Comparison of ENCODE assay signal across 8 cellular contexts in genomic region chr1:211580303-211580687, GRCh38. TPM values are rescaled to one million over a fixed set of nuclear protein-coding genes. Genes with fewer than 3 reads are reported as not detected.
A peak's percentile ranks its signal among the peaks of the same experiment; 100 is the strongest.
DNase-seq lines count a peak whose midpoint lies in the region; ATAC-seq and TF ChIP-seq lines count a peak whose summit lies in the region.

No MANE protein-coding gene starts in this region.

- peaks cover 9% of the 10 kb centered on the region for H3K36me3 ChIP-seq in MM.1S (replicated peaks; ENCODE audit: insufficient read depth, low read length)
- H3K36me3 ChIP-seq in duodenal mucosa (ENCODE audit: control insufficient read depth in 1 of 2, insufficient read depth in 2 of 2, low read length in 2 of 2), result peaks cover 3 to 8% of the 10 kb centered on the region in 2 donors
- H3K36me3 ChIP-seq in osteoblast (ENCODE audit: insufficient read depth, low read length), result peaks cover 8% of the 10 kb centered on the region

- CTCF ChIA-PET in Calu3 (lab: Charles Lee), result interaction anchor here (0.7 to 1.5 kb wide), 4 partner anchors 45 to 65 kb away, joined by 3 to 5 read pairs (median 3); no protein-coding TSS in a partner anchor

- H3K9me2 ChIP-seq in MM.1S (replicated peaks; ENCODE audit: insufficient read depth, low read length), result no peaks in the 10 kb centered on the region

- peaks cover 19% of the 10 kb centered on the region for H3K4me1 Mint-ChIP-seq in Calu3 (ENCODE audit: low read depth, unreplicated experiment)

- no peaks in the 10 kb centered on the region for H3K27me3 Mint-ChIP-seq in Calu3 (ENCODE audit: unreplicated experiment)

- H3K9me3 ChIP-seq in MM.1S (replicated peaks; ENCODE audit: insufficient read depth, low read length), result no peaks in the 10 kb centered on the region
- no peaks in the 10 kb centered on the region for H3K9me3 ChIP-seq in duodenal mucosa (ENCODE audit: control insufficient read depth in 1 of 2, low read length in 2 of 2)
- no peaks in the 10 kb centered on the region for H3K9me3 ChIP-seq in osteoblast (ENCODE audit: low read depth, low read length)

- H3K27ac ChIP-seq in MM.1S (ENCODE audit: low read length) (peak overlapping the region; percentile 83; the same call in 1 of the 2 replicates), duodenal mucosa (ENCODE audit: low read depth, low read length) (peak overlapping the region; percentile 58), osteoblast (ENCODE audit: low read depth, low read length) (peak overlapping the region; percentile 73)

- no peak for ATAC-seq in HG03442 (IDR thresholded peaks at IDR 0.05; ENCODE audit: unreplicated experiment)
- ATAC-seq in GM19324 (IDR thresholded peaks at IDR 0.05; ENCODE audit: low FRiP score, unreplicated experiment), result no peak

- H3K36me3 Mint-ChIP-seq in Calu3 (ENCODE audit: insufficient read depth, unreplicated experiment), result peaks cover 50% of the 10 kb centered on the region

- H3K4me2 ChIP-seq in MM.1S (ENCODE audit: low read depth, low read length) (peak overlapping the region; percentile 95), osteoblast (ENCODE audit: insufficient read depth, low read length) (peak overlapping the region; percentile 92)

- no peaks in the 10 kb centered on the region for H3K27me3 ChIP-seq in MM.1S (replicated peaks; ENCODE audit: insufficient read depth, low read length)
- no peaks in the 10 kb centered on the region for H3K27me3 ChIP-seq in duodenal mucosa (ENCODE audit: control insufficient read depth in 1 of 2, insufficient read depth in 2 of 2, low read length in 2 of 2)
- no peaks in the 10 kb centered on the region for H3K27me3 ChIP-seq in osteoblast (ENCODE audit: insufficient read depth, low read length)

- DNase-seq in Calu3, result no peak
- peak; percentile 41 for DNase-seq in MM.1S
- peak; percentile 55 for DNase-seq in osteoblast (ENCODE audit: insufficient read length, low spot score, missing footprints)
- no peak for DNase-seq in HK-2 (ENCODE audit: unreplicated experiment)
- no peak for DNase-seq in HPDE6-E6E7 (ENCODE audit: extremely low spot score)

- peaks cover 51% of the 10 kb centered on the region for H3F3A ChIP-seq in MM.1S (ENCODE audit: insufficient read depth, low read length)

- peak overlapping the region; percentile 91 for H3K27ac Mint-ChIP-seq in Calu3 (ENCODE audit: unreplicated experiment)

- TF ChIP-seq CTCF in Calu3 (IDR thresholded peaks at IDR 0.05; ENCODE audit: unreplicated experiment) (no peak), MM.1S (IDR thresholded peaks at IDR 0.05; ENCODE audit: low read length) (no peak), osteoblast (IDR thresholded peaks at IDR 0.05; ENCODE audit: extremely low read depth, low read depth, low read length) (no peak)

- intact Hi-C loops in Calu3 (cut with micrococcal nuclease; ENCODE audit: unreplicated experiment), result loop anchor here (2.0 kb wide), 1 partner anchor 23 kb away; no protein-coding TSS in a partner anchor

- H3K4me3 Mint-ChIP-seq in Calu3 (ENCODE audit: low read depth, unreplicated experiment), result peak overlapping the region; percentile 95

- H3K4me3 ChIP-seq in MM.1S (ENCODE audit: low read length) (peak overlapping the region; percentile 96), duodenal mucosa (ENCODE audit: low read depth in 1 of 2, low read length in 2 of 2) (peak overlapping the region; percentile 56 to 73), osteoblast (ENCODE audit: insufficient read depth, low read length) (no peak overlapping the region)

- peak overlapping the region; percentile 67 for H2AFZ ChIP-seq in MM.1S (ENCODE audit: low read length)
- H2AFZ ChIP-seq in osteoblast (ENCODE audit: low read length), result no peak overlapping the region

- H3K9ac ChIP-seq in MM.1S (ENCODE audit: low read length) (peak overlapping the region; percentile 60), duodenal mucosa (ENCODE audit: low read depth in 1 of 2, low read length in 2 of 2) (peak overlapping the region; percentile 16 to 88)

- peaks cover 10% of the 10 kb centered on the region for H4K20me1 ChIP-seq in MM.1S (ENCODE audit: insufficient read depth, low read length)
- H4K20me1 ChIP-seq in osteoblast (ENCODE audit: insufficient read depth, low read length), result peaks cover 27% of the 10 kb centered on the region

- no peaks in the 10 kb centered on the region for H3K9me3 Mint-ChIP-seq in Calu3 (ENCODE audit: low read depth, unreplicated experiment)

- H3K4me1 ChIP-seq in MM.1S (ENCODE audit: low read length) (peaks cover 30% of the 10 kb centered on the region), duodenal mucosa (ENCODE audit: control insufficient read depth in 1 of 2, insufficient read depth in 2 of 2, low read length in 2 of 2) (peaks cover 31 to 32% of the 10 kb centered on the region in 2 donors), osteoblast (ENCODE audit: insufficient read depth, low read length) (peaks cover 42% of the 10 kb centered on the region)

- BruUV-seq in Calu3 (replicated peaks; lab: Mats Ljungman, UMichigan), result no TSS peak

- peaks cover 55% of the 10 kb centered on the region for H3K79me2 ChIP-seq in MM.1S (ENCODE audit: low read length)
- peaks cover 37% of the 10 kb centered on the region for H3K79me2 ChIP-seq in osteoblast (ENCODE audit: insufficient read depth, low read length)

RNA-seq across cellular contexts. Expression of gene SLC30A1, which starts 1.3 kb away (rescaled TPM):
- total RNA-seq in Calu3 (2022) (15.5 and 25.3 TPM in 2 replicates), osteoblast (39.5 and 49.9 TPM in 2 replicates)

Comparison
In these comparisons a context has a peak if more than half of its experiments do, and no peak if none do; other contexts are left out.
1. DNase-seq: peak in MM.1S (single experiment) and osteoblast (single experiment); none in Calu3 (single experiment), HK-2 (single experiment) and HPDE6-E6E7 (single experiment).
2. Peak in every context shown above with its lines, with median percentiles within 50 percentile points of each other: H3K27ac ChIP-seq.